Comparison of ENCODE assay signal across 18 cellular contexts in the genomic region with DNA sequence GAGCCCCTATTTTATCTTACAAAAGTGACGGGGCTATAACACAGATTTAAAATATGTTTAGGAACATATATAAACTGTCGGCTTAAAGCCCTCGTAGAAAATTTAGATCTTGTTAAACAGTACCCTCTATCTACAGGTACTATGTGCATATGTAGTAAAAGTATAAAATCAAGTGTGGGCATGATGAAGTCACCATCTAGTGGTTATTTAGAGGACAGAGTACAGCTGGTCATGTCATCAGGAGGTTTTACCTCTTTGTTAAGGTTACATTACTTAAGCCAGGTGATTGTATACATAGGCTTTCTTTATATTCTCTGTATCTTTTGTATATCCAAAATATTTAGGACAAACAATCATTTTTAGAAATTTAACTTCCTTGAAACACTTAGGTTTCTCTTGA. TPM values are rescaled to one million over a fixed set of nuclear protein-coding genes. Genes with fewer than 3 reads are reported as not detected.
DNase-seq lines count a peak whose midpoint lies in the region; ATAC-seq and TF ChIP-seq lines count a peak whose summit lies in the region.
"Had no signal": no experiment of that assay in that cellular context is flagged by ENCODE, and none has a peak within 500 bp of the region (broad histone marks: within the 10 kb centered on the region; RNA-seq: fewer than 3 reads in every experiment).

No MANE protein-coding gene starts in this region.

- H3K27ac ChIP-seq in DND-41 (ENCODE audit: low read length) (no peak overlapping the region), liver (ENCODE audit: low read depth in 1 of 2, low read length in 2 of 2) (no peak overlapping the region)
- H3K27ac ChIP-seq: BLaER1, HL-60 had no signal

- no peak for DNase-seq in DND-41
- no peak for DNase-seq in chondrocyte (ENCODE audit: low spot score)
- DNase-seq in NCI-H2081 (lab: John Stamatoyannopoulos, UW), result no peak
- no peak for DNase-seq in superior temporal gyrus (ENCODE audit: extremely low spot score)
- DNase-seq: CD8-positive, alpha-beta T cell; GF-D8; H7; NCI-H1436 treated with DMSO at 0.1 percent for 48 hours; NCI-H2029 treated with DMSO at 0.1 percent for 48 hours; NCI-H524; SHP77 treated with DMSO at 0.1 percent for 48 hours had no signal

- H3K9ac ChIP-seq in DND-41 (ENCODE audit: low read depth, low read length) (no peak overlapping the region), liver (ENCODE audit: low read depth in 1 of 2, low read length in 2 of 2) (no peak overlapping the region)
- H3K9ac ChIP-seq: BLaER1 had no signal

- H2AFZ ChIP-seq in DND-41 (ENCODE audit: low read depth, low read length), result no peak overlapping the region

- no peak overlapping the region for H3K4me3 Mint-ChIP-seq in chondrocyte (ENCODE audit: unreplicated experiment)
- H3K4me3 Mint-ChIP-seq: CD8-positive, alpha-beta T cell; T-helper 1 cell treated with Interleukin-12 subunit alpha and Interleukin-12 subunit beta and Interleukin-4 antibody, amounts not matched to agents 30 μg/mL and 1 μg/mL, for 36 hours had no signal

- H3K36me3 ChIP-seq in DND-41 (ENCODE audit: insufficient read depth, low read length) (peaks cover 91% of the 10 kb centered on the region), liver (ENCODE audit: control insufficient read depth in 4 of 4, insufficient read depth in 3 of 4, low read depth in 1 of 4, low read length in 3 of 4) (peaks cover 15 to 77% (median 57%) of the 10 kb centered on the region in 4 donors)

- peaks cover 20% of the 10 kb centered on the region; the same call in 1 of the 2 replicates for H3K79me2 ChIP-seq in DND-41 (ENCODE audit: insufficient read depth, low read length)

- peak; percentile 17 to 38 for TF ChIP-seq RAD21 in liver (IDR thresholded peaks at IDR 0.05)

- ATAC-seq in DND-41 (ENCODE audit: insufficient read depth, low read depth) (no peak), GM19324 (IDR thresholded peaks at IDR 0.05; ENCODE audit: low FRiP score, unreplicated experiment) (no peak), GM18511 (IDR thresholded peaks at IDR 0.05; ENCODE audit: unreplicated experiment) (no peak)
- ATAC-seq: CD8-positive, alpha-beta T cell had no signal

- H4K20me1 ChIP-seq in DND-41 (ENCODE audit: insufficient read depth, low read length), result peaks cover 27% of the 10 kb centered on the region; the same call in 1 of the 2 replicates

- TF ChIP-seq CTCF in DND-41 (IDR thresholded peaks at IDR 0.05; ENCODE audit: borderline replicate concordance, extremely low read depth, low read length, poor library complexity, severe bottlenecking) (peak; percentile 14), LNCAP (IDR thresholded peaks at IDR 0.05) (peak; percentile 17; the same call in 1 of the 2 replicates), chondrocyte (IDR thresholded peaks at IDR 0.05) (peak; percentile 23), liver (IDR thresholded peaks at IDR 0.05; ENCODE audit: low read depth, low read length, missing input control) (no peak)

- H3K36me3 Mint-ChIP-seq in chondrocyte (ENCODE audit: low read depth), result peaks cover 44% of the 10 kb centered on the region

- H3K27me3 Mint-ChIP-seq in chondrocyte (ENCODE audit: low read depth), result no peaks in the 10 kb centered on the region

- H3K4me3 ChIP-seq in DND-41 (ENCODE audit: low read depth in 1 of 2, low read length in 2 of 2) (no peak overlapping the region), liver (ENCODE audit: low read depth in 1 of 3, low read length in 3 of 3) (no peak overlapping the region)
- H3K4me3 ChIP-seq: BLaER1 had no signal

- no peaks in the 10 kb centered on the region for H3K9me3 Mint-ChIP-seq in chondrocyte (ENCODE audit: low read depth)
- H3K9me3 Mint-ChIP-seq: CD8-positive, alpha-beta T cell; T-helper 1 cell treated with Interleukin-12 subunit alpha and Interleukin-12 subunit beta and Interleukin-4 antibody, amounts not matched to agents 30 μg/mL and 1 μg/mL, for 36 hours had no signal

- H3K4me2 ChIP-seq in DND-41 (ENCODE audit: insufficient read depth, low read length), result no peak overlapping the region
- H3K4me2 ChIP-seq: BLaER1 had no signal

- no peaks in the 10 kb centered on the region for H3K4me1 ChIP-seq in DND-41 (ENCODE audit: insufficient read depth, low read length)
- H3K4me1 ChIP-seq in liver (ENCODE audit: control insufficient read depth in 4 of 4, insufficient read depth in 4 of 4, low read length in 3 of 4), result no peaks in the 10 kb centered on the region
- H3K4me1 ChIP-seq: BLaER1 had no signal

- H3K4me1 Mint-ChIP-seq in chondrocyte (ENCODE audit: low read depth), result peaks cover 9% of the 10 kb centered on the region

- no peak overlapping the region for H3K27ac Mint-ChIP-seq in chondrocyte (ENCODE audit: unreplicated experiment)
- H3K27ac Mint-ChIP-seq: CD8-positive, alpha-beta T cell; T-helper 1 cell treated with Interleukin-12 subunit alpha and Interleukin-12 subunit beta and Interleukin-4 antibody, amounts not matched to agents 30 μg/mL and 1 μg/mL, for 36 hours had no signal

- H3K9me3 ChIP-seq in DND-41 (ENCODE audit: insufficient read depth, low read length, severe bottlenecking) (no peaks in the 10 kb centered on the region), liver (ENCODE audit: control insufficient read depth in 4 of 4, low read length in 3 of 4) (no peaks in the 10 kb centered on the region)
- H3K9me3 ChIP-seq: BLaER1 had no signal

- H3K27me3 ChIP-seq in DND-41 (ENCODE audit: insufficient read depth, low read length, poor library complexity) (no peaks in the 10 kb centered on the region), liver (ENCODE audit: control insufficient read depth in 4 of 4, insufficient read depth in 4 of 4, low read length in 3 of 4) (no peaks in the 10 kb centered on the region)
- H3K27me3 ChIP-seq: BLaER1 had no signal

- 85% methylated on average over 3 of the region's 3 CpGs for WGBS in liver

TF ChIP-seq in liver, 16 proteins besides CTCF, POLR2A, EP300 and RAD21 (continues in another document):
- TF ChIP-seq SP1 (IDR thresholded peaks at IDR 0.05) (no peak), EGR1 (IDR thresholded peaks at IDR 0.05; ENCODE audit: low read depth in 2 of 2) (no peak), NR2F2 (IDR thresholded peaks at IDR 0.05) (no peak), GABPA (IDR thresholded peaks at IDR 0.05 in 1 of 2, conservative IDR thresholded peaks at IDR 0.05 in 1 of 2) (no peak), HNF4A (conservative IDR thresholded peaks at IDR 0.05) (no peak), ATF3 (IDR thresholded peaks at IDR 0.05) (no peak), RXRA (IDR thresholded peaks at IDR 0.05) (no peak), YY1 (IDR thresholded peaks at IDR 0.05) (no peak), FOXA2 (IDR thresholded peaks at IDR 0.05) (no peak), TAF1 (conservative IDR thresholded peaks at IDR 0.05) (no peak), JUND (IDR thresholded peaks at IDR 0.05) (no peak), FOXA1 (IDR thresholded peaks at IDR 0.05) (no peak), HNF4G (IDR thresholded peaks at IDR 0.05) (no peak)
- TF ChIP-seq, protein P1, sequence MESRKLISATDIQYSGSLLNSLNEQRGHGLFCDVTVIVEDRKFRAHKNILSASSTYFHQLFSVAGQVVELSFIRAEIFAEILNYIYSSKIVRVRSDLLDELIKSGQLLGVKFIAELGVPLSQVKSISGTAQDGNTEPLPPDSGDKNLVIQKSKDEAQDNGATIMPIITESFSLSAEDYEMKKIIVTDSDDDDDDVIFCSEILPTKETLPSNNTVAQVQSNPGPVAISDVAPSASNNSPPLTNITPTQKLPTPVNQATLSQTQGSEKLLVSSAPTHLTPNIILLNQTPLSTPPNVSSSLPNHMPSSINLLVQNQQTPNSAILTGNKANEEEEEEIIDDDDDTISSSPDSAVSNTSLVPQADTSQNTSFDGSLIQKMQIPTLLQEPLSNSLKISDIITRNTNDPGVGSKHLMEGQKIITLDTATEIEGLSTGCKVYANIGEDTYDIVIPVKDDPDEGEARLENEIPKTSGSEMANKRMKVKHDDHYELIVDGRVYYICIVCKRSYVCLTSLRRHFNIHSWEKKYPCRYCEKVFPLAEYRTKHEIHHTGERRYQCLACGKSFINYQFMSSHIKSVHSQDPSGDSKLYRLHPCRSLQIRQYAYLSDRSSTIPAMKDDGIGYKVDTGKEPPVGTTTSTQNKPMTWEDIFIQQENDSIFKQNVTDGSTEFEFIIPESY (IDR thresholded peaks at IDR 0.05), result no peak
- TF ChIP-seq, protein P2, sequence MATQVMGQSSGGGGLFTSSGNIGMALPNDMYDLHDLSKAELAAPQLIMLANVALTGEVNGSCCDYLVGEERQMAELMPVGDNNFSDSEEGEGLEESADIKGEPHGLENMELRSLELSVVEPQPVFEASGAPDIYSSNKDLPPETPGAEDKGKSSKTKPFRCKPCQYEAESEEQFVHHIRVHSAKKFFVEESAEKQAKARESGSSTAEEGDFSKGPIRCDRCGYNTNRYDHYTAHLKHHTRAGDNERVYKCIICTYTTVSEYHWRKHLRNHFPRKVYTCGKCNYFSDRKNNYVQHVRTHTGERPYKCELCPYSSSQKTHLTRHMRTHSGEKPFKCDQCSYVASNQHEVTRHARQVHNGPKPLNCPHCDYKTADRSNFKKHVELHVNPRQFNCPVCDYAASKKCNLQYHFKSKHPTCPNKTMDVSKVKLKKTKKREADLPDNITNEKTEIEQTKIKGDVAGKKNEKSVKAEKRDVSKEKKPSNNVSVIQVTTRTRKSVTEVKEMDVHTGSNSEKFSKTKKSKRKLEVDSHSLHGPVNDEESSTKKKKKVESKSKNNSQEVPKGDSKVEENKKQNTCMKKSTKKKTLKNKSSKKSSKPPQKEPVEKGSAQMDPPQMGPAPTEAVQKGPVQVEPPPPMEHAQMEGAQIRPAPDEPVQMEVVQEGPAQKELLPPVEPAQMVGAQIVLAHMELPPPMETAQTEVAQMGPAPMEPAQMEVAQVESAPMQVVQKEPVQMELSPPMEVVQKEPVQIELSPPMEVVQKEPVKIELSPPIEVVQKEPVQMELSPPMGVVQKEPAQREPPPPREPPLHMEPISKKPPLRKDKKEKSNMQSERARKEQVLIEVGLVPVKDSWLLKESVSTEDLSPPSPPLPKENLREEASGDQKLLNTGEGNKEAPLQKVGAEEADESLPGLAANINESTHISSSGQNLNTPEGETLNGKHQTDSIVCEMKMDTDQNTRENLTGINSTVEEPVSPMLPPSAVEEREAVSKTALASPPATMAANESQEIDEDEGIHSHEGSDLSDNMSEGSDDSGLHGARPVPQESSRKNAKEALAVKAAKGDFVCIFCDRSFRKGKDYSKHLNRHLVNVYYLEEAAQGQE (IDR thresholded peaks at IDR 0.05), result no peak

RNA-seq across cellular contexts. Expression of gene TNS2, which starts 18.2 kb away (rescaled TPM):
- 104 to 107 TPM (median 105 TPM) in 3 replicates for total RNA-seq in chondrocyte
- total RNA-seq in liver, result 10 to 100 TPM; 11.7 to 94.0 TPM
- polyA plus RNA-seq in liver, result 10 to 100 TPM; 44.7 to 47.2 TPM

RNA-seq across cellular contexts. Expression of gene EIF4B, which starts 25.4 kb away (rescaled TPM):
- total RNA-seq in chondrocyte (270 to 336 TPM (median 323 TPM) in 3 replicates), liver (100 to 1,000 TPM; 264 to 273 TPM)
- 10 to 100 TPM; 32.1 to 73.2 TPM for polyA plus RNA-seq in liver

RNA-seq across cellular contexts. Expression of gene SPRYD3, which starts 47.6 kb away (rescaled TPM):
- total RNA-seq in chondrocyte (37.1 to 40.2 TPM (median 38.5 TPM) in 3 replicates), liver (10 to 100 TPM in 1 of 2 donors, 1 to 10 TPM in 1; 6.0 to 15.2 TPM)
- polyA plus RNA-seq in liver, result 10 to 100 TPM; 11.3 to 20.3 TPM
